Comparison of ENCODE assay signal across 7 cellular contexts in the genomic region with DNA sequence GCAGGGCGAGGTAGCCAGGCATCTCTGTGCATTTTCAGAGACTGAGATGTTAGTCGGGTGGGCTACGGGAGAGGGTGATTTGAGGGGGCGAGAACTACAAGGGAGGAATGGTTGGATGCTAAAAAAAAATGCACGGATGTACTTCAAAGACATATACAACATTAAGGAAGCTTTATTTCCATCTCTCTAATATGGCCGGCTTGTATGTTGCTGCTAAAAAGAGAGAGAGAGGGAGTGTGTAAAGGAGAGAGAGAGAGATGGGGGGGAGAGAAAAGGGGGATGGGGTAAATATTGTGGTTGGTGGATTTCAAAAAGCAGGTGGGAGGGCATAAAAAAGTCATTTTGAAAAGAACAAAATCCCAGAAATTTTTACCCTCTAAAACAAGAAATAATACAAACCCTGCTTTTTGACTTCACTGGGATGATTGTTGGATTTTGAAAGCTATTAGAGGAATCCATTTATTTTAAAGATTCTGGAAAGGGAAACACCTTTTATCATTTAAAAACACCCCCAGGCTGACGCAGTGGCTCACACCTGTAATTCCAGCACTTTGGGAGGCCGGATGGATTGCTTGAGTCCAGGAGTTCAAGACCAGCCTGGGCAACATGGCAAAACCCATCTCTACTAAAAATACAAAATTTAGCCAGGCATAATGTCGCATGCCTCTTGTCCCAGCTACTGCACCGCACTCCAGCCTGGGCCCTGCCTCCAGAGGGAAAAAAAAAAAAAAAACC. TPM values are rescaled to one million over a fixed set of nuclear protein-coding genes. Genes with fewer than 3 reads are reported as not detected.
A peak's percentile ranks its signal among the peaks of the same experiment; 100 is the strongest.
DNase-seq lines count a peak whose midpoint lies in the region; ATAC-seq and TF ChIP-seq lines count a peak whose summit lies in the region.

A gene with protein sequence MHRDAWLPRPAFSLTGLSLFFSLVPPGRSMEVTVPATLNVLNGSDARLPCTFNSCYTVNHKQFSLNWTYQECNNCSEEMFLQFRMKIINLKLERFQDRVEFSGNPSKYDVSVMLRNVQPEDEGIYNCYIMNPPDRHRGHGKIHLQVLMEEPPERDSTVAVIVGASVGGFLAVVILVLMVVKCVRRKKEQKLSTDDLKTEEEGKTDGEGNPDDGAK (minus strand): TSS at position 240 of the 735 bp plus-strand sequence. CDS start 208 bp downstream, at position 32.

- peaks cover 45% of the 10 kb centered on the region for H3K4me1 Mint-ChIP-seq in CD14-positive monocyte

- peaks cover 0 to 3% (median 0%) of the 10 kb centered on the region in 7 donors for H3K9me3 Mint-ChIP-seq in CD14-positive monocyte

- H3K4me3 ChIP-seq in PC-9 (0 out of 2 replicates have a peak within 1 kb of the TSS, but pooled peaks have one; percentile 5), esophagus squamous epithelium (peak within 1 kb of the TSS in 3 of 4 donors; percentile 30 to 49 (median 35)), mesendoderm (ENCODE audit: low read length) (peak within 1 kb of the TSS; percentile 52), upper lobe of left lung (peak within 1 kb of the TSS in 3 of 4 donors; percentile 23 to 36 (median 33))

- POLR2A ChIA-PET in PC-9 (lab: Charles Lee; ENCODE audit: unreplicated experiment) = no interaction called here

- H3K9me2 ChIP-seq in PC-9 (ENCODE audit: insufficient read depth) = no peaks in the 10 kb centered on the region

- H2BK5ac ChIP-seq in mesendoderm (ENCODE audit: low read length) = no peak within 1 kb of the TSS

- peaks cover 24% of the 10 kb centered on the region; the same call in 1 of the 2 replicates for H3F3A ChIP-seq in PC-9 (ENCODE audit: insufficient read depth, low read depth)

- H3K4ac ChIP-seq in mesendoderm (ENCODE audit: low read depth, low read length) = no peak within 1 kb of the TSS

- H3K4me2 ChIP-seq in PC-9 (peak within 1 kb of the TSS; percentile 69), mesendoderm (ENCODE audit: low read length) (peak within 1 kb of the TSS; percentile 84)

- H3K9ac ChIP-seq in mesendoderm (ENCODE audit: low read length) = peak within 1 kb of the TSS; percentile 58

- no peak within 1 kb of the TSS for H2AK5ac ChIP-seq in mesendoderm (ENCODE audit: low read length)

- H3K79me2 ChIP-seq in PC-9 (ENCODE audit: low read depth) = no peaks in the 10 kb centered on the region
- H3K79me2 ChIP-seq in mesendoderm (ENCODE audit: control insufficient read depth, insufficient read depth, low read length) = no peaks in the 10 kb centered on the region

- H4K20me1 ChIP-seq in PC-9 (ENCODE audit: insufficient read depth) = no peaks in the 10 kb centered on the region

- no peaks in the 10 kb centered on the region for H3K36me3 Mint-ChIP-seq in CD14-positive monocyte

- H3K23ac ChIP-seq in mesendoderm (ENCODE audit: low read length) = no peak within 1 kb of the TSS

- TF ChIP-seq CTCF in PC-9 (conservative IDR thresholded peaks at IDR 0.05) (no peak), esophagus squamous epithelium (IDR thresholded peaks at IDR 0.05) (no peak), upper lobe of left lung (IDR thresholded peaks at IDR 0.05) (no peak), CD14-positive monocyte (IDR thresholded peaks at IDR 0.05) (no peak)

- H3K18ac ChIP-seq in mesendoderm (ENCODE audit: low read length) = no peak within 1 kb of the TSS

- no peak for TF ChIP-seq EP300 in upper lobe of left lung (IDR thresholded peaks at IDR 0.05)

- no peak within 1 kb of the TSS for H2BK120ac ChIP-seq in mesendoderm (ENCODE audit: low read depth, low read length)

- peak within 1 kb of the TSS in 3 of 7 donors; percentile 10 to 58 (median 32) for H3K27ac Mint-ChIP-seq in CD14-positive monocyte

- H3K56ac ChIP-seq in mesendoderm (ENCODE audit: low read length) = peak within 1 kb of the TSS; percentile 38

- H3K4me1 ChIP-seq in PC-9 (replicated peaks; ENCODE audit: insufficient read depth) (peaks cover 25% of the 10 kb centered on the region), esophagus squamous epithelium (peaks cover 0 to 49% (median 21%) of the 10 kb centered on the region in 3 donors), mesendoderm (ENCODE audit: control insufficient read depth, low read depth, low read length) (no peaks in the 10 kb centered on the region), upper lobe of left lung (peaks cover 4 to 17% (median 12%) of the 10 kb centered on the region in 4 donors)

- no peak within 1 kb of the TSS for H4K5ac ChIP-seq in mesendoderm (ENCODE audit: low read length)

- ATAC-seq in upper lobe of left lung (ENCODE audit: low FRiP score in 2 of 2) = peak in 1 of 2 donors; percentile 43
- no peak for ATAC-seq in GM18909 (IDR thresholded peaks at IDR 0.05; ENCODE audit: poor library complexity, unreplicated experiment)

- H3K27me3 Mint-ChIP-seq in CD14-positive monocyte (ENCODE audit: low read depth in 3 of 3) = peaks cover 4 to 15% (median 11%) of the 10 kb centered on the region in 3 donors

- no peak for TF ChIP-seq POLR2A in esophagus squamous epithelium (IDR thresholded peaks at IDR 0.05)
- TF ChIP-seq POLR2A in upper lobe of left lung (IDR thresholded peaks at IDR 0.05) = no peak

- 27 to 33% methylated on average over 10 of the region's 10 CpGs for WGBS in esophagus squamous epithelium, 2 donors
- WGBS in mesendoderm (ENCODE audit: extremely low coverage, insufficient coverage, low lambda C conversion rate) = no CpG with 5 or more reads among the region's 10 CpGs
- 47 to 50% methylated on average over 10 of the region's 10 CpGs for WGBS in upper lobe of left lung, 2 donors

- no peaks in the 10 kb centered on the region for H3K9me3 ChIP-seq in PC-9 (ENCODE audit: insufficient read depth, low read depth)
- no peaks in the 10 kb centered on the region for H3K9me3 ChIP-seq in esophagus squamous epithelium
- no peaks in the 10 kb centered on the region for H3K9me3 ChIP-seq in upper lobe of left lung

- H3K36me3 ChIP-seq in PC-9 (ENCODE audit: low read depth) (no peaks in the 10 kb centered on the region), esophagus squamous epithelium (no peaks in the 10 kb centered on the region), mesendoderm (ENCODE audit: control insufficient read depth, insufficient read depth, low read length) (no peaks in the 10 kb centered on the region), upper lobe of left lung (no peaks in the 10 kb centered on the region)

- H2AFZ ChIP-seq in PC-9 = no peak within 1 kb of the TSS

- DNase-seq in PC-9 (no peak), esophagus squamous epithelium (lab: John Stamatoyannopoulos, UW) (no peak), mesendoderm (peak; percentile 53), upper lobe of left lung (no peak), CD14-positive monocyte (ENCODE audit: low spot score) (no peak), DMS79 (lab: John Stamatoyannopoulos, UW) (no peak)

- H3K27ac ChIP-seq in PC-9 = peak within 1 kb of the TSS; percentile 51
- H3K27ac ChIP-seq in esophagus squamous epithelium = peak within 1 kb of the TSS in 3 of 4 donors; percentile 21 to 66 (median 54)
- H3K27ac ChIP-seq in mesendoderm (ENCODE audit: low read depth, low read length) = no peak within 1 kb of the TSS
- peak within 1 kb of the TSS in 2 of 4 donors; percentile 23 to 26 for H3K27ac ChIP-seq in upper lobe of left lung

- CTCF ChIA-PET in PC-9 (lab: Charles Lee) = interaction anchor here (0.6 kb wide), 1 partner anchor 332 kb away, joined by 5 read pairs; no protein-coding TSS in a partner anchor

- no peaks in the 10 kb centered on the region for H3K79me1 ChIP-seq in mesendoderm (ENCODE audit: low read length)

- H4K8ac ChIP-seq in mesendoderm (ENCODE audit: low read depth, low read length) = no peak within 1 kb of the TSS

- peak within 1 kb of the TSS in 1 of 2 donors; percentile 17 for H3K4me3 Mint-ChIP-seq in CD14-positive monocyte

- H3K27me3 ChIP-seq in PC-9 (ENCODE audit: insufficient read depth, low read depth) (no peaks in the 10 kb centered on the region), esophagus squamous epithelium (peaks cover 0 to 16% (median 0%) of the 10 kb centered on the region in 4 donors), mesendoderm (ENCODE audit: insufficient read depth, low read length, poor library complexity) (peaks cover 6% of the 10 kb centered on the region), upper lobe of left lung (peaks cover 0 to under 1% (median 0%) of the 10 kb centered on the region in 4 donors)

- no TSS peak for BruUV-seq in PC-9 (replicated peaks; lab: Mats Ljungman, UMichigan)

- intact Hi-C loops in PC-9 (cut with micrococcal nuclease; ENCODE audit: unreplicated experiment) = no loop called here
- intact Hi-C loops in esophagus squamous epithelium (cut with DNase I) = no loop called here
- intact Hi-C loops in CD14-positive monocyte (cut with micrococcal nuclease) = no loop called here

- H2BK15ac ChIP-seq in mesendoderm (replicated peaks; ENCODE audit: low read depth) = no peak within 1 kb of the TSS

RNA-seq across cellular contexts. Expression of the gene that starts here (rescaled TPM):
- total RNA-seq in PC-9 (2021) (not detected in 2 replicates), esophagus squamous epithelium (1 to 10 TPM in 1 of 4 donors, under 1 TPM in 1, not detected in 2; 0.38 to 1.1 TPM), upper lobe of left lung (1 to 10 TPM in 1 of 6 donors, under 1 TPM in 3, not detected in 2; 0.22 to 2.4 (median 0.32) TPM)
- 0.01 TPM for polyA plus RNA-seq in mesendoderm (2013, experiment 1 of 2)
- polyA plus RNA-seq in mesendoderm (2013, experiment 2 of 2) = 0.01 TPM
- not detected for polyA plus RNA-seq in CD14-positive monocyte
